ENCODE assay signal across 11 cellular contexts in genomic region chr14:54683882-54684794, GRCh38.
DNase-seq lines count a peak whose midpoint lies in the region; TF ChIP-seq lines count a peak whose summit lies in the region.
"Had no signal": no experiment of that assay in that cellular context is flagged by ENCODE, and none has a peak within 500 bp of the region (broad histone marks: within the 10 kb centered on the region; RNA-seq: fewer than 3 reads in every experiment).

No MANE protein-coding gene starts in this region.

- H3K36me3 Mint-ChIP-seq in endodermal cell (ENCODE audit: low read depth): no peaks in the 10 kb centered on the region
- peaks cover 2% of the 10 kb centered on the region for H3K36me3 Mint-ChIP-seq in activated CD4-positive, alpha-beta T cell treated with anti-CD3 and anti-CD28 coated beads, Interleukin-2, amount 10 ng/mL, durations not matched to agents 7 days and 5 days (ENCODE audit: low read depth)

- no peaks in the 10 kb centered on the region for H3K27me3 ChIP-seq in AG04450 (ENCODE audit: control insufficient read depth, insufficient read depth, low read length)
- no peaks in the 10 kb centered on the region for H3K27me3 ChIP-seq in endodermal cell (ENCODE audit: control insufficient read depth, insufficient read depth, low read length, poor library complexity, severe bottlenecking)
- H3K27me3 ChIP-seq in mucosa of rectum (ENCODE audit: control insufficient read depth in 2 of 2, insufficient read depth in 2 of 2, low read length in 2 of 2): no peaks in the 10 kb centered on the region

- H3K9me3 ChIP-seq in AG04450 (ENCODE audit: control insufficient read depth, insufficient read depth, low read length) (no peaks in the 10 kb centered on the region), endodermal cell (ENCODE audit: control insufficient read depth, low read length) (no peaks in the 10 kb centered on the region), mucosa of rectum (ENCODE audit: control insufficient read depth in 2 of 2, low read length in 2 of 2) (no peaks in the 10 kb centered on the region)

- no peaks in the 10 kb centered on the region for H3K36me3 ChIP-seq in endodermal cell (ENCODE audit: control insufficient read depth, insufficient read depth, low read length)
- H3K36me3 ChIP-seq in mucosa of rectum (ENCODE audit: control insufficient read depth in 2 of 2, insufficient read depth in 2 of 2, low read length in 2 of 2): no peaks in the 10 kb centered on the region

- H3K4me3 ChIP-seq in AG04450 (ENCODE audit: low read depth, low read length): peak overlapping the region; percentile 34
- H3K4me3 ChIP-seq in endodermal cell (ENCODE audit: low read length): no peak overlapping the region
- H3K4me3 ChIP-seq in mucosa of rectum (ENCODE audit: low read length in 2 of 2): no peak overlapping the region

- CTCF ChIA-PET in AG04450 (lab: Charles Lee): interaction anchor here (0.7 to 2.3 kb wide), 5 partner anchors 11 to 107 kb away, joined by 3 to 5 read pairs (median 3); no protein-coding TSS in a partner anchor
- CTCF ChIA-PET in activated CD4-positive, alpha-beta T cell treated with anti-CD3 and anti-CD28 coated beads, Interleukin-2, amount 10 ng/mL, durations not matched to agents 7 days and 5 days (lab: Charles Lee): interaction anchor here (0.6 to 2.0 kb wide), 3 partner anchors 13 to 1082 kb away, joined by 3 to 4 read pairs (median 3); no protein-coding TSS in a partner anchor

- WGBS in endodermal cell (ENCODE audit: insufficient coverage in 1 of 2, insufficient read length in 1 of 2), 2 experiments: 38 to 56% methylated on average over 5 to 8 of the region's 8 CpGs

- H3K9me3 Mint-ChIP-seq in endodermal cell: no peaks in the 10 kb centered on the region
- no peaks in the 10 kb centered on the region for H3K9me3 Mint-ChIP-seq in activated CD4-positive, alpha-beta T cell treated with anti-CD3 and anti-CD28 coated beads, Interleukin-2, amount 10 ng/mL, durations not matched to agents 7 days and 5 days

- peaks cover 6% of the 10 kb centered on the region for H3K4me1 Mint-ChIP-seq in endodermal cell
- peaks cover 20% of the 10 kb centered on the region for H3K4me1 Mint-ChIP-seq in activated CD4-positive, alpha-beta T cell treated with anti-CD3 and anti-CD28 coated beads, Interleukin-2, amount 10 ng/mL, durations not matched to agents 7 days and 5 days

- no peak overlapping the region for H3K9ac ChIP-seq in endodermal cell (ENCODE audit: extremely low read depth, low read length, poor library complexity, severe bottlenecking)
- no peak overlapping the region for H3K9ac ChIP-seq in mucosa of rectum (ENCODE audit: low read depth in 1 of 2, low read length in 2 of 2)

- DNase-seq in AG04450 (ENCODE audit: low read depth, low spot score) (peak; percentile 33), M059J (ENCODE audit: low read depth) (peak; percentile 80), endodermal cell (peak; percentile 81), NCI-H748 (lab: John Stamatoyannopoulos, UW; ENCODE audit: unreplicated experiment) (no peak), HT-29 (ENCODE audit: low spot score) (no peak), SW480 (ENCODE audit: low spot score) (no peak)
- no peak for DNase-seq in activated CD4-positive, alpha-beta T cell treated with anti-CD3 and anti-CD28 coated beads, Interleukin-2, amount 10 ng/mL, durations not matched to agents 7 days and 5 days
- DNase-seq: Calu3, NCI-H1417 treated with DMSO at 0.1 percent for 48 hours had no signal

- H3K4me1 ChIP-seq in endodermal cell (ENCODE audit: control insufficient read depth, insufficient read depth, low read length): no peaks in the 10 kb centered on the region
- H3K4me1 ChIP-seq in mucosa of rectum (ENCODE audit: control insufficient read depth in 2 of 2, insufficient read depth in 2 of 2, low read length in 2 of 2): peaks cover 0 to 10% of the 10 kb centered on the region in 2 donors

- POLR2A ChIA-PET in AG04450 (lab: Yijun Ruan, JAX): interaction anchor here (0.9 to 4.4 kb wide), 4 partner anchors 15 to 118 kb away, joined by 3 to 26 read pairs (median 6); partner anchors contain the start of gene SAMD4A
- POLR2A ChIA-PET in activated CD4-positive, alpha-beta T cell treated with anti-CD3 and anti-CD28 coated beads, Interleukin-2, amount 10 ng/mL, durations not matched to agents 7 days and 5 days (lab: Charles Lee): no interaction called here

- TF ChIP-seq CTCF in AG04450 (IDR thresholded peaks at IDR 0.05; ENCODE audit: low read depth, low read length) (no peak), endodermal cell (conservative IDR thresholded peaks at IDR 0.05) (no peak)

- H3K27ac ChIP-seq in AG04450 (ENCODE audit: low read depth, low read length) (peak overlapping the region; percentile 88), endodermal cell (ENCODE audit: low read depth, low read length) (no peak overlapping the region), mucosa of rectum (ENCODE audit: low read depth in 2 of 2, low read length in 2 of 2) (peak overlapping the region; percentile 52 to 65)
- H3K27ac ChIP-seq: VCaP had no signal

- no peaks in the 10 kb centered on the region for H3K27me3 Mint-ChIP-seq in endodermal cell (ENCODE audit: insufficient read depth)
- H3K27me3 Mint-ChIP-seq in activated CD4-positive, alpha-beta T cell treated with anti-CD3 and anti-CD28 coated beads, Interleukin-2, amount 10 ng/mL, durations not matched to agents 7 days and 5 days: peaks cover 22% of the 10 kb centered on the region

- H3K4me3 Mint-ChIP-seq in endodermal cell: no peak overlapping the region
- no peak overlapping the region for H3K4me3 Mint-ChIP-seq in activated CD4-positive, alpha-beta T cell treated with anti-CD3 and anti-CD28 coated beads, Interleukin-2, amount 10 ng/mL, durations not matched to agents 7 days and 5 days

- H3K27ac Mint-ChIP-seq in endodermal cell: no peak overlapping the region
- H3K27ac Mint-ChIP-seq in activated CD4-positive, alpha-beta T cell treated with anti-CD3 and anti-CD28 coated beads, Interleukin-2, amount 10 ng/mL, durations not matched to agents 7 days and 5 days: no peak overlapping the region

Comparison
In these comparisons a context has a peak if more than half of its experiments do, and no peak if none do; other contexts are left out.
1. DNase-seq: peak in AG04450 (single experiment), M059J (single experiment) and endodermal cell (single experiment); none in activated CD4-positive, alpha-beta T cell treated with anti-CD3 and anti-CD28 coated beads, Interleukin-2, amount 10 ng/mL, durations not matched to agents 7 days and 5 days (single experiment), NCI-H748 (single experiment), HT-29 (single experiment) and SW480 (single experiment).